ENCODE assay signal across 8 cellular contexts in the genomic region with DNA sequence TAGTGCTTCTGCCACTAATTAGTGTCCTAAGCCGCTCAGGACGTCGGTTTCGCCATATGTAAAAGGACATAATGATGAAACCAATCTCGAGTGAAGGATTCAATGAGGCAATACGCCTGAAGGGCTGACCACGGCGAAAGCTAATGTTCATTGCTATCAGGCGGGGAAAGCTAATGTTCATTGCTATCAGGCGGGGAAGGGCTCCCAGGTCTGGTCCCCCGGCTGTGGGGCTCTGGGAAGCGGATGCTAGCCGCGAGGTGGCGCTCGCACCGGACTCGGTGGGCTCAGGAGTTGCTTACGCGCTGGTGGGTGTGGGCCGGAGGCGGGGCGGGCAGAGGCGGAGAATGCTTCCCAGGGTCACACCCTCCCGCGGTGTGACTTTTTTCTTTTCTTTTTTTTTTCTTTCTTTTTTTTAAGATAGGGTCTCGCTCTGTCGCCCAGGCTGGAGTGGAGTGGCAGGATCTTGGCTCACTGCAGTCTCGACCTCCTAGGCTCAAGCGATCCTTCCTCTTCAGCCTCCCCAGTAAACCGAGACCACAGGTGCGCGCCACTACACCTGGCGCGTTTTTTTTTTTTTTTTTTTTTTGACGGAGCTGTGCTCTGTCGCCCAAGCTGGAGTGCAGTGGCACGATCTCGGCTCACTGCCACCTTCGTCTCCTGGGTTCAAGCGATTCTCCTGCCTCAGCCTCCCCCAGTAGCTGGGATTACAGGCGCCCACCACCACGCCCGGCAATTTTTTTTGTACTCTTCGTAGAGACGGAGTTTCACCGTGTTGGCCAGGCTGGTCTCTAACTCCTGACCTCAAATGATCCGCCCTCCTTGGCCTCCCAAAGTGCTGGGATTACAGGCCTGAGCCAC. TPM values are rescaled to one million over a fixed set of nuclear protein-coding genes. Genes with fewer than 3 reads are reported as not detected.
A peak's percentile ranks its signal among the peaks of the same experiment; 100 is the strongest.
DNase-seq lines count a peak whose midpoint lies in the region; ATAC-seq and TF ChIP-seq lines count a peak whose summit lies in the region.

No MANE protein-coding gene starts in this region.

- H3K9ac ChIP-seq in BLaER1 treated with 17β-estradiol and CSF1 and Interleukin-3, amounts not matched to agents 10 nM and 100 nM: peak overlapping the region in 2 of 11 experiments; percentile 20 to 50; a peak in 4 of 22 replicates

- H3K4me3 ChIP-seq in BLaER1 treated with 17β-estradiol and CSF1 and Interleukin-3, amounts not matched to agents 10 nM and 100 nM: peak overlapping the region in 7 of 10 experiments; percentile 25 to 68 (median 38); a peak in 11 of 20 replicates
- H3K4me3 ChIP-seq in left ventricle myocardium inferior (peak overlapping the region; percentile 72), aorta (ENCODE audit: low read length in 2 of 2) (no peak overlapping the region)

- peaks cover 4% of the 10 kb centered on the region for H3K36me3 Mint-ChIP-seq in T-helper 17 cell (ENCODE audit: low read depth)

- WGBS in aorta, 2 donors: 7 to 11% methylated on average over 45 to 48 of the region's 48 CpGs

- H3K27ac ChIP-seq in BLaER1 treated with 17β-estradiol and CSF1 and Interleukin-3, amounts not matched to agents 10 nM and 100 nM: no peak overlapping the region
- H3K27ac ChIP-seq in left ventricle myocardium inferior (replicated peaks) (peak overlapping the region; percentile 94), aorta (ENCODE audit: low read depth in 1 of 2, low read length in 2 of 2) (no peak overlapping the region)

- peak; percentile 75 for ATAC-seq in GM21786 (IDR thresholded peaks at IDR 0.05; ENCODE audit: unreplicated experiment)
- peak; percentile 96 for ATAC-seq in T-helper 17 cell
- ATAC-seq in aorta (ENCODE audit: low FRiP score): peak; percentile 92

- intact Hi-C loops in left ventricle myocardium inferior (cut with micrococcal nuclease): no loop called here
- intact Hi-C loops in aorta (cut with DNase I): loop anchor here in 1 of 2 donors (5.0 to 10.0 kb wide), 4 partner anchors 35 to 205 kb away; a partner anchor contains a TSS

- H3K4me3 Mint-ChIP-seq in T-helper 17 cell: peak overlapping the region; percentile 80

- no peaks in the 10 kb centered on the region for H3K36me3 ChIP-seq in BLaER1 treated with 17β-estradiol and CSF1 and Interleukin-3, amounts not matched to agents 10 nM and 100 nM
- no peaks in the 10 kb centered on the region for H3K36me3 ChIP-seq in left ventricle myocardium inferior
- no peaks in the 10 kb centered on the region for H3K36me3 ChIP-seq in aorta (ENCODE audit: control insufficient read depth in 1 of 2, insufficient read depth in 2 of 2, low read length in 1 of 2)

- H4K20me1 ChIP-seq in BLaER1 treated with 17β-estradiol and CSF1 and Interleukin-3, amounts not matched to agents 10 nM and 100 nM: no peaks in the 10 kb centered on the region; a peak in 1 of 22 replicates

- H3K27ac Mint-ChIP-seq in T-helper 17 cell: no peak overlapping the region

- peaks cover 53% of the 10 kb centered on the region for H3K27me3 Mint-ChIP-seq in T-helper 17 cell

- peak overlapping the region; percentile 65 to 88 (median 76) for H3K4me2 ChIP-seq in BLaER1 treated with 17β-estradiol and CSF1 and Interleukin-3, amounts not matched to agents 10 nM and 100 nM

- no peaks in the 10 kb centered on the region for H3K9me3 ChIP-seq in BLaER1 treated with 17β-estradiol and CSF1 and Interleukin-3, amounts not matched to agents 10 nM and 100 nM (replicated peaks in 1 of 11)
- no peaks in the 10 kb centered on the region for H3K9me3 ChIP-seq in T-helper 17 cell (ENCODE audit: control insufficient read depth, low read length, poor library complexity, severe bottlenecking)
- no peaks in the 10 kb centered on the region for H3K9me3 ChIP-seq in left ventricle myocardium inferior (replicated peaks)
- H3K9me3 ChIP-seq in aorta (ENCODE audit: control insufficient read depth, low read length): no peaks in the 10 kb centered on the region

- peak; percentile 94 for TF ChIP-seq CTCF in left ventricle myocardium inferior (IDR thresholded peaks at IDR 0.05; ENCODE audit: borderline replicate concordance)

- peaks cover 27 to 65% (median 52%) of the 10 kb centered on the region in 11 experiments for H3K27me3 ChIP-seq in BLaER1 treated with 17β-estradiol and CSF1 and Interleukin-3, amounts not matched to agents 10 nM and 100 nM
- H3K27me3 ChIP-seq in left ventricle myocardium inferior (ENCODE audit: low read depth) (peaks cover 44% of the 10 kb centered on the region), aorta (ENCODE audit: control insufficient read depth in 1 of 2, insufficient read depth in 2 of 2, low read length in 1 of 2) (no peaks in the 10 kb centered on the region)

- DNase-seq in NCI-H128 (lab: John Stamatoyannopoulos, UW; ENCODE audit: unreplicated experiment): peak; percentile 79
- peak; percentile 73 to 78 (median 75) for DNase-seq in T-helper 17 cell
- peak; percentile 79 for DNase-seq in amniotic epithelial cell (ENCODE audit: low read depth)
- DNase-seq in left ventricle myocardium inferior: peak; percentile 94
- peak; percentile 92 for DNase-seq in retina
- DNase-seq in aorta: peak; percentile 94 to 98

- peaks cover 26 to 66% (median 51%) of the 10 kb centered on the region in 10 experiments for H3K4me1 ChIP-seq in BLaER1 treated with 17β-estradiol and CSF1 and Interleukin-3, amounts not matched to agents 10 nM and 100 nM
- peaks cover 54% of the 10 kb centered on the region for H3K4me1 ChIP-seq in left ventricle myocardium inferior
- H3K4me1 ChIP-seq in aorta (ENCODE audit: control insufficient read depth in 1 of 2, insufficient read depth in 2 of 2, low read length in 2 of 2): no peaks in the 10 kb centered on the region

- peaks cover 24% of the 10 kb centered on the region for H3K4me1 Mint-ChIP-seq in T-helper 17 cell

RNA-seq across cellular contexts. Expression of a gene that starts 1.1 kb away (rescaled TPM):
- total RNA-seq in T-helper 17 cell: 10 to 100 TPM in 1 of 2 donors, under 1 TPM in 1; 0.42 to 17.7 TPM
- 7.1 TPM for total RNA-seq in left ventricle myocardium inferior
- 10 to 100 TPM; 17.4 to 32.9 TPM for total RNA-seq in aorta
- polyA plus RNA-seq in aorta: 10 to 100 TPM in 1 of 2 donors, 1 to 10 TPM in 1; 5.6 to 46.6 TPM

RNA-seq across cellular contexts. Expression of a gene that starts 28.0 kb away (rescaled TPM):
- not detected for total RNA-seq in T-helper 17 cell
- 0.27 TPM for total RNA-seq in left ventricle myocardium inferior
- total RNA-seq in aorta: 1 to 10 TPM in 1 of 2 donors, under 1 TPM in 1; 0.42 to 1.3 TPM
- polyA plus RNA-seq in aorta: 1 to 10 TPM in 1 of 2 donors, not detected in 1; 2.4 TPM

RNA-seq across cellular contexts. Expression of a gene that starts 31.8 kb away (rescaled TPM):
- total RNA-seq in T-helper 17 cell (under 1 TPM; 0.34 to 0.67 TPM), left ventricle myocardium inferior (1.0 TPM), aorta (1 to 10 TPM; 1.2 to 3.5 TPM)
- polyA plus RNA-seq in aorta: under 1 TPM; 0.50 to 0.56 TPM

RNA-seq across cellular contexts. Expression of a gene that starts 33.5 kb away (rescaled TPM):
- total RNA-seq in T-helper 17 cell: not detected
- 0.41 TPM for total RNA-seq in left ventricle myocardium inferior
- total RNA-seq in aorta: under 1 TPM in 1 of 2 donors, not detected in 1; 0.51 TPM
- not detected for polyA plus RNA-seq in aorta

Comparison
In these comparisons a context has a peak if more than half of its experiments do, and no peak if none do; other contexts are left out.
1. H3K4me3 ChIP-seq: peak in BLaER1 treated with 17β-estradiol and CSF1 and Interleukin-3, amounts not matched to agents 10 nM and 100 nM (7 of 10) and left ventricle myocardium inferior (single experiment); none in aorta (0 of 2).
2. Peak in every context shown above with its lines, with median percentiles within 50 percentile points of each other: ATAC-seq and DNase-seq.